22 cellular contexts compared by ENCODE assay signal in the genomic region with DNA sequence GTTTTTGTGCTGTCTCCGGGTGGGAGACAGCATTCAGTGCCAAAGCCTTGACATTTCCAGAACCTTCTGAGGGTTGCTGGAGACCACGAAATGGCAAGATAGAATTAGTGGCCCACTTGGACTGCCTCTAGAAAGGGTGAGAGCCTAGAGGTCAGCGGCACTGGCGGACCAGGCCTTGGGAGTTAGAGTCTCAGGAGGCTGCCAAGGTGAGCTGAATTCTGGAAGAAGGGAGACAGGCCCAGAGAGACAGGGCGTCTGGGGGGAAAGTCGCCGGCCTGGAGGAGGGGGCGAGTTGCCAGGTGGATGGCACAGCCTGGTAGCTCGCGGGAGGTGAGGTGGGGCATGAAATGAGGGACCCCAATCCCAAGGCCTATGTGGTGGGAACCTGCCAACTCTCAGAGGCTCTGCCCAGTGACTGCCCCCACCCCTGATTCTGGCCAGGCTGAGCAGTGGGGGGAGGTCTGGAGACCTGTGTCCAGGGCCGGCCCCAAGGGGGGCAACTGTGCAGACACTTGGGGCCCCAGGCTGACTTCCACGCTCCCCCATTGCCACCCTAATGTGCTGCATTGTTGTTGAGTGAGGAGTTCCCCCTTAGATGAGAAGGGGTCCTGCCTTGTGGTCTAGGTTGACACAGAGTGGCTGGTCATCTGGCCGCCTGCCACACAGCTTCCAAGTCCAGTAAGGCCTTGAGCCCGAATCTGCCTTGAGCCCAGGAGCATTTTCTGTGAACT.
DNase-seq lines count a peak whose midpoint lies in the region; ATAC-seq, FAIRE-seq and TF ChIP-seq lines count a peak whose summit lies in the region.
"Had no signal": no experiment of that assay in that cellular context is flagged by ENCODE, and none has a peak within 500 bp of the region (broad histone marks: within the 10 kb centered on the region; RNA-seq: fewer than 3 reads in every experiment).

No MANE protein-coding gene starts in this region.

- H3K9ac ChIP-seq in HepG2 (ENCODE audit: insufficient read depth, low read depth, low read length) (no peak overlapping the region), kidney (ENCODE audit: low read length in 2 of 2) (no peak overlapping the region)

- no peak for DNase-seq in CD8-positive, alpha-beta memory T cell
- DNase-seq in WTC11 (ENCODE audit: low spot score) = no peak
- DNase-seq in HepG2 (ENCODE audit: low spot score) = no peak
- no peak for DNase-seq in sigmoid colon
- no peak for DNase-seq in NCI-H1930 (lab: John Stamatoyannopoulos, UW)
- no peak for DNase-seq in HT-29 (ENCODE audit: low spot score)
- no peak for DNase-seq in kidney
- DNase-seq: activated CD4-positive, alpha-beta memory T cell treated with anti-CD3 and anti-CD28 coated beads, Interleukin-2, amount 10 ng/mL, durations not matched to agents 7 days and 5 days; activated naive CD4-positive, alpha-beta T cell treated with anti-CD3 and anti-CD28 coated beads, Interleukin-2, amount 10 ng/mL, durations not matched to agents 7 days and 5 days; activated T-cell treated with anti-CD3 and anti-CD28 coated beads, Interleukin-2, amount 50 U/mL, for 1 hour; esophagus squamous epithelium; head of caudate nucleus; NCI-H187; NCI-H345; NK-92 treated with Interleukin-12 subunit alpha and Interleukin-12 subunit beta, amount 100 ng/mL, for 24 hours; stimulated activated CD4-positive, alpha-beta T cell treated with anti-CD3 and anti-CD28 coated beads, Interleukin-2, amount 100 ng/mL, for 24 hours; T-helper 1 cell had no signal

- TF ChIP-seq RAD21 in HepG2 (CRISPR knock-in tag; IDR thresholded peaks at IDR 0.05) = no peak

- H3K36me3 ChIP-seq in CD8-positive, alpha-beta memory T cell (ENCODE audit: insufficient read depth, low read length) = no peaks in the 10 kb centered on the region
- H3K36me3 ChIP-seq in HepG2 (replicated peaks in 1 of 2; ENCODE audit: control insufficient read depth in 1 of 2, insufficient read depth in 2 of 2, low read length in 2 of 2) (no peaks in the 10 kb centered on the region), sigmoid colon (no peaks in the 10 kb centered on the region), kidney (ENCODE audit: control insufficient read depth in 1 of 2, insufficient read depth in 2 of 2, low read length in 2 of 2) (no peaks in the 10 kb centered on the region)
- H3K36me3 ChIP-seq: esophagus squamous epithelium, neutrophil had no signal

- H3K4me3 ChIP-seq in CD8-positive, alpha-beta memory T cell (ENCODE audit: low read length) = no peak overlapping the region
- H3K4me3 ChIP-seq in HepG2 (replicated peaks in 1 of 3; ENCODE audit: insufficient read depth in 1 of 3, low read depth in 2 of 3, low read length in 3 of 3) (no peak overlapping the region), sigmoid colon (no peak overlapping the region), kidney (ENCODE audit: low read length in 2 of 2) (no peak overlapping the region)
- H3K4me3 ChIP-seq: esophagus squamous epithelium had no signal

- H3K27me3 Mint-ChIP-seq in CD8-positive, alpha-beta memory T cell = peaks cover 6 to 19% of the 10 kb centered on the region in 2 donors
- H3K27me3 Mint-ChIP-seq in WTC11 (ENCODE audit: low read depth) = peaks cover 2% of the 10 kb centered on the region; the same call in 1 of the 2 replicates
- H3K27me3 Mint-ChIP-seq: stimulated activated naive CD8-positive, alpha-beta T cell treated with anti-CD3 and anti-CD28 coated beads, Interleukin-15, Interleukin-2, amounts not matched to agents 100 ng/mL and 50 ng/mL, for 24 hours had no signal

- peak overlapping the region; percentile 73 for H3K27ac ChIP-seq in CD8-positive, alpha-beta memory T cell (ENCODE audit: low read depth, low read length)
- no peak overlapping the region for H3K27ac ChIP-seq in HepG2 (ENCODE audit: extremely low read length, insufficient read depth, low read length)
- peak overlapping the region; percentile 29 to 80 (median 77) for H3K27ac ChIP-seq in sigmoid colon
- H3K27ac ChIP-seq in kidney (ENCODE audit: low read depth in 2 of 2, low read length in 2 of 2) = peak overlapping the region in 1 of 2 donors; percentile 86
- H3K27ac ChIP-seq: HL-60, neutrophil had no signal

- no TSS peak for BruUV-seq in HepG2 (replicated peaks; lab: Mats Ljungman, UMichigan)

- in situ Hi-C loops in HepG2 (cut with HindIII; ENCODE audit: extremely low pct_ligation_motif_present, low pct_unique_long_range_greater_than_20kb) = no loop called here

- TF ChIP-seq CTCF in WTC11 (IDR thresholded peaks at IDR 0.05) (no peak), HepG2 (CRISPR knock-in tag; IDR thresholded peaks at IDR 0.05) (no peak), sigmoid colon (IDR thresholded peaks at IDR 0.05) (no peak), kidney (IDR thresholded peaks at IDR 0.05; ENCODE audit: borderline replicate concordance, extremely low read depth, insufficient read depth) (no peak)

- no peak for FAIRE-seq in HepG2 (lab: Jason Lieb, UNC)
- no peak for FAIRE-seq in kidney (lab: Jason Lieb, UNC)
- FAIRE-seq: H54 had no signal

- H3K9me3 Mint-ChIP-seq in CD8-positive, alpha-beta memory T cell = peaks cover 0 to 3% (median 0%) of the 10 kb centered on the region in 5 donors
- H3K9me3 Mint-ChIP-seq in WTC11 = peaks cover 4% of the 10 kb centered on the region
- H3K9me3 Mint-ChIP-seq: stimulated activated naive CD8-positive, alpha-beta T cell treated with anti-CD3 and anti-CD28 coated beads, Interleukin-15, Interleukin-2, amounts not matched to agents 100 ng/mL and 50 ng/mL, for 24 hours had no signal

- H3K36me3 Mint-ChIP-seq in CD8-positive, alpha-beta memory T cell = no peaks in the 10 kb centered on the region
- H3K36me3 Mint-ChIP-seq in WTC11 = peaks cover 2% of the 10 kb centered on the region
- H3K36me3 Mint-ChIP-seq: activated naive CD4-positive, alpha-beta T cell treated with anti-CD3 and anti-CD28 coated beads, Interleukin-2, amount 10 ng/mL, durations not matched to agents 7 days and 5 days had no signal

- CTCF ChIA-PET in CD8-positive, alpha-beta memory T cell (lab: Charles Lee) = no interaction called here
- CTCF ChIA-PET in WTC11 (lab: Charles Lee) = no interaction called here
- CTCF ChIA-PET in HepG2 (lab: Yijun Ruan, JAX; ENCODE audit: low intra/inter-chr PET ratio, low total read pairs) = no interaction called here

- TF ChIP-seq EP300 in HepG2 (IDR thresholded peaks at IDR 0.05; ENCODE audit: low read depth in 2 of 2, low read length in 2 of 2) (no peak), HepG2 (CRISPR knock-in tag; IDR thresholded peaks at IDR 0.05; ENCODE audit: borderline replicate concordance) (no peak), sigmoid colon (IDR thresholded peaks at IDR 0.05) (no peak)

- ATAC-seq in WTC11 (no peak), HepG2 (no peak), HG02981 (IDR thresholded peaks at IDR 0.05; ENCODE audit: unreplicated experiment) (no peak)

- no peaks in the 10 kb centered on the region for H3K27me3 ChIP-seq in CD8-positive, alpha-beta memory T cell (ENCODE audit: insufficient read depth, low read length, poor library complexity, severe bottlenecking)
- H3K27me3 ChIP-seq in HepG2 (ENCODE audit: control insufficient read depth in 1 of 2, insufficient read depth in 2 of 2, low read length in 2 of 2) (peaks cover 1 to 8% of the 10 kb centered on the region in 2 experiments; a peak in 2 of 5 replicates), sigmoid colon (no peaks in the 10 kb centered on the region)

- TF ChIP-seq POLR2A in HepG2 (IDR thresholded peaks at IDR 0.05; ENCODE audit: insufficient read depth in 1 of 2, low read depth in 2 of 2, low read length in 2 of 2) (no peak), sigmoid colon (IDR thresholded peaks at IDR 0.05) (no peak)

- H3K4me3 Mint-ChIP-seq in CD8-positive, alpha-beta memory T cell = no peak overlapping the region
- no peak overlapping the region for H3K4me3 Mint-ChIP-seq in WTC11
- H3K4me3 Mint-ChIP-seq: activated CD4-positive, alpha-beta memory T cell treated with anti-CD3 and anti-CD28 coated beads, Interleukin-2, amount 10 ng/mL, durations not matched to agents 7 days and 5 days; activated naive CD4-positive, alpha-beta T cell treated with anti-CD3 and anti-CD28 coated beads, Interleukin-2, amount 10 ng/mL, durations not matched to agents 7 days and 5 days; stimulated activated naive CD8-positive, alpha-beta T cell treated with anti-CD3 and anti-CD28 coated beads, Interleukin-15, Interleukin-2, amounts not matched to agents 100 ng/mL and 50 ng/mL, for 24 hours had no signal

- H2AFZ ChIP-seq in HepG2 (ENCODE audit: low read length) = no peak overlapping the region

- no peaks in the 10 kb centered on the region for H3K4me1 ChIP-seq in CD8-positive, alpha-beta memory T cell (ENCODE audit: insufficient read depth, low read length)
- peaks cover 22% of the 10 kb centered on the region for H3K4me1 ChIP-seq in HepG2 (ENCODE audit: insufficient read depth, low read length)
- H3K4me1 ChIP-seq in sigmoid colon = peaks cover 0 to 36% (median 29%) of the 10 kb centered on the region in 4 donors
- H3K4me1 ChIP-seq in kidney (ENCODE audit: control insufficient read depth in 1 of 2, insufficient read depth in 1 of 2, low read depth in 1 of 2, low read length in 2 of 2) = peaks cover 14 to 21% of the 10 kb centered on the region in 2 donors

- no peaks in the 10 kb centered on the region for H3K4me1 Mint-ChIP-seq in CD8-positive, alpha-beta memory T cell
- peaks cover 34% of the 10 kb centered on the region for H3K4me1 Mint-ChIP-seq in WTC11
- H3K4me1 Mint-ChIP-seq: activated CD4-positive, alpha-beta memory T cell treated with anti-CD3 and anti-CD28 coated beads, Interleukin-2, amount 10 ng/mL, durations not matched to agents 7 days and 5 days; activated naive CD4-positive, alpha-beta T cell treated with anti-CD3 and anti-CD28 coated beads, Interleukin-2, amount 10 ng/mL, durations not matched to agents 7 days and 5 days had no signal

- POLR2A ChIA-PET in CD8-positive, alpha-beta memory T cell (lab: Charles Lee) = no interaction called here
- POLR2A ChIA-PET in WTC11 (lab: Charles Lee) (no interaction called here), HepG2 (lab: Yijun Ruan, JAX) (no interaction called here)

- no peak overlapping the region for H3K4me2 ChIP-seq in HepG2 (ENCODE audit: low read depth, low read length)

- intact Hi-C loops in HepG2 (cut with micrococcal nuclease; ENCODE audit: unreplicated experiment) = no loop called here
- intact Hi-C loops in sigmoid colon (cut with DNase I) = loop anchor here (5.0 kb wide), 1 partner anchor 34 kb away; no protein-coding TSS in a partner anchor
- intact Hi-C loops in kidney (cut with DNase I) = no loop called here

- no peaks in the 10 kb centered on the region for H3K9me3 ChIP-seq in CD8-positive, alpha-beta memory T cell (ENCODE audit: low read length)
- H3K9me3 ChIP-seq in HepG2 (ENCODE audit: low read length) (no peaks in the 10 kb centered on the region), sigmoid colon (no peaks in the 10 kb centered on the region), kidney (ENCODE audit: control insufficient read depth in 1 of 2, low read length in 2 of 2) (no peaks in the 10 kb centered on the region)
- H3K9me3 ChIP-seq: esophagus squamous epithelium, neutrophil had no signal

- no peaks in the 10 kb centered on the region for H3K79me2 ChIP-seq in HepG2 (ENCODE audit: insufficient read depth, low read length)

- H3K27ac Mint-ChIP-seq in CD8-positive, alpha-beta memory T cell = no peak overlapping the region
- peak overlapping the region; percentile 50; the same call in 1 of the 2 replicates for H3K27ac Mint-ChIP-seq in WTC11
- H3K27ac Mint-ChIP-seq: activated CD4-positive, alpha-beta memory T cell treated with anti-CD3 and anti-CD28 coated beads, Interleukin-2, amount 10 ng/mL, durations not matched to agents 7 days and 5 days; activated naive CD4-positive, alpha-beta T cell treated with anti-CD3 and anti-CD28 coated beads, Interleukin-2, amount 10 ng/mL, durations not matched to agents 7 days and 5 days; stimulated activated naive CD8-positive, alpha-beta T cell treated with anti-CD3 and anti-CD28 coated beads, Interleukin-15, Interleukin-2, amounts not matched to agents 100 ng/mL and 50 ng/mL, for 24 hours had no signal

- 87% methylated on average over 13 of the region's 14 CpGs for WGBS in HepG2 (ENCODE audit: low lambda C conversion rate)
- WGBS in sigmoid colon, 2 donors = 89 to 91% methylated on average over 14 of the region's 14 CpGs

- peaks cover 8% of the 10 kb centered on the region; the same call in 1 of the 2 replicates for H4K20me1 ChIP-seq in HepG2 (ENCODE audit: insufficient read depth, low read length)
